Comparison of ENCODE assay signal across 8 cellular contexts in genomic region chr18:10525563-10526210, GRCh38. TPM values are rescaled to one million over a fixed set of nuclear protein-coding genes. Genes with fewer than 3 reads are reported as not detected.
DNase-seq lines count a peak whose midpoint lies in the region; ATAC-seq and TF ChIP-seq lines count a peak whose summit lies in the region.

Gene NAPG (plus strand): TSS chr18:10526027. CDS start chr18:10526103, 76 bp downstream.

- H3K27ac ChIP-seq in cardiac muscle cell (peak within 1 kb of the TSS; percentile 99), parathyroid adenoma (peak within 1 kb of the TSS; percentile 66), tibial nerve (peak within 1 kb of the TSS; percentile 94 to 97 (median 96))

- peak within 1 kb of the TSS; percentile 97 for H3K27ac Mint-ChIP-seq in activated naive CD8-positive, alpha-beta T cell treated with anti-CD3 and anti-CD28 coated beads, Interleukin-2, amount 50 U/mL, for 24 hours

- H3K9me3 Mint-ChIP-seq in activated naive CD8-positive, alpha-beta T cell treated with anti-CD3 and anti-CD28 coated beads, Interleukin-2, amount 50 U/mL, for 24 hours: no peaks in the 10 kb centered on the region

- H3K4me3 ChIP-seq in GM12864 (ENCODE audit: low read depth, low read length): peak within 1 kb of the TSS; percentile 78
- H3K4me3 ChIP-seq in cardiac muscle cell: peak within 1 kb of the TSS; percentile 71
- H3K4me3 ChIP-seq in parathyroid adenoma (ENCODE audit: low read depth, low read length): peak within 1 kb of the TSS; percentile 86
- H3K4me3 ChIP-seq in tibial nerve: peak within 1 kb of the TSS; percentile 77 to 95 (median 90)

- H3K4me1 ChIP-seq in cardiac muscle cell (ENCODE audit: low read depth) (peaks cover 13% of the 10 kb centered on the region), parathyroid adenoma (peaks cover 2% of the 10 kb centered on the region), tibial nerve (peaks cover 0 to 49% (median 9%) of the 10 kb centered on the region in 4 donors)

- 1% methylated on average over 33 to 35 of the region's 38 CpGs for WGBS in tibial nerve, 2 donors

- TF ChIP-seq EP300 in tibial nerve (IDR thresholded peaks at IDR 0.05): peak; percentile 93 to 97

- peak within 1 kb of the TSS; percentile 95 for H3K4me2 ChIP-seq in parathyroid adenoma (ENCODE audit: low read length)

- no peak for TF ChIP-seq CTCF in GM12864 (IDR thresholded peaks at IDR 0.05; ENCODE audit: low read depth, low read length, missing control alignments)
- TF ChIP-seq CTCF in cardiac muscle cell (IDR thresholded peaks at IDR 0.05; ENCODE audit: low read depth, low read length): no peak
- no peak for TF ChIP-seq CTCF in parathyroid adenoma (IDR thresholded peaks at IDR 0.05)
- TF ChIP-seq CTCF in tibial nerve (IDR thresholded peaks at IDR 0.05): peak in 1 of 5 experiments; percentile 32

- peak in 1 of 2 donors; percentile 40 for TF ChIP-seq POLR2A in tibial nerve (IDR thresholded peaks at IDR 0.05)

- peaks cover 1% of the 10 kb centered on the region for H3K36me3 Mint-ChIP-seq in activated naive CD8-positive, alpha-beta T cell treated with anti-CD3 and anti-CD28 coated beads, Interleukin-2, amount 50 U/mL, for 24 hours (ENCODE audit: low read depth)

- peak within 1 kb of the TSS; percentile 86 for H2AFZ ChIP-seq in parathyroid adenoma

- peaks cover 10% of the 10 kb centered on the region for H3K79me2 ChIP-seq in parathyroid adenoma

- peak within 1 kb of the TSS; percentile 96 for H3K4me3 Mint-ChIP-seq in activated naive CD8-positive, alpha-beta T cell treated with anti-CD3 and anti-CD28 coated beads, Interleukin-2, amount 50 U/mL, for 24 hours

- H3K27me3 Mint-ChIP-seq in activated naive CD8-positive, alpha-beta T cell treated with anti-CD3 and anti-CD28 coated beads, Interleukin-2, amount 50 U/mL, for 24 hours: peaks cover 4% of the 10 kb centered on the region

- H3K9me3 ChIP-seq in cardiac muscle cell (ENCODE audit: low read depth) (no peaks in the 10 kb centered on the region), parathyroid adenoma (ENCODE audit: control insufficient read depth, low read length) (no peaks in the 10 kb centered on the region), tibial nerve (no peaks in the 10 kb centered on the region)

- no peaks in the 10 kb centered on the region for H3K36me3 ChIP-seq in cardiac muscle cell
- H3K36me3 ChIP-seq in parathyroid adenoma (ENCODE audit: control insufficient read depth, insufficient read depth, low read length): no peaks in the 10 kb centered on the region
- H3K36me3 ChIP-seq in tibial nerve: no peaks in the 10 kb centered on the region

- peak; percentile 78 for DNase-seq in GM12864 (ENCODE audit: low read depth)
- DNase-seq in NCI-H128 (lab: John Stamatoyannopoulos, UW; ENCODE audit: unreplicated experiment): peak; percentile 82
- peak; percentile 91 for DNase-seq in SW480 (ENCODE audit: low spot score)
- DNase-seq in activated naive CD8-positive, alpha-beta T cell treated with anti-CD3 and anti-CD28 coated beads, Interleukin-2, amount 50 U/mL, for 24 hours: peak; percentile 90
- DNase-seq in cardiac muscle cell (ENCODE audit: low read depth in 1 of 2, low spot score in 1 of 2): peak; percentile 96 to 97
- peak; percentile 68 to 70 for DNase-seq in tibial nerve (ENCODE audit: low spot score in 2 of 2)

- no peak within 1 kb of the TSS for H3K9ac ChIP-seq in parathyroid adenoma

- H3K27me3 ChIP-seq in cardiac muscle cell: no peaks in the 10 kb centered on the region
- H3K27me3 ChIP-seq in parathyroid adenoma (ENCODE audit: control insufficient read depth, insufficient read depth, low read length): no peaks in the 10 kb centered on the region
- H3K27me3 ChIP-seq in tibial nerve: no peaks in the 10 kb centered on the region

- peak; percentile 85 for ATAC-seq in HG02678 (IDR thresholded peaks at IDR 0.05; ENCODE audit: unreplicated experiment)
- ATAC-seq in activated naive CD8-positive, alpha-beta T cell treated with anti-CD3 and anti-CD28 coated beads, Interleukin-2, amount 50 U/mL, for 24 hours: peak; percentile 83

- peaks cover 59% of the 10 kb centered on the region for H3K4me1 Mint-ChIP-seq in activated naive CD8-positive, alpha-beta T cell treated with anti-CD3 and anti-CD28 coated beads, Interleukin-2, amount 50 U/mL, for 24 hours

RNA-seq across cellular contexts. Expression of gene NAPG, which starts in this region (rescaled TPM):
- total RNA-seq in cardiac muscle cell: 18.4 and 21.7 TPM in 2 replicates
- 26.5 and 28.2 TPM in 2 replicates for polyA plus RNA-seq in cardiac muscle cell
- 10 to 100 TPM; 19.0 to 37.9 (median 27.7) TPM for total RNA-seq in tibial nerve

Comparison
In these comparisons a context has a peak if more than half of its experiments do, and no peak if none do; other contexts are left out.
1. Peak in every context shown above with its lines: DNase-seq, ATAC-seq, H3K4me3 ChIP-seq and H3K27ac ChIP-seq.